ENCODE assay signal across 8 cellular contexts in genomic region chr2:55233658-55233940, GRCh38. TPM values are rescaled to one million over a fixed set of nuclear protein-coding genes. Genes with fewer than 3 reads are reported as not detected.
DNase-seq lines count a peak whose midpoint lies in the region; ATAC-seq and TF ChIP-seq lines count a peak whose summit lies in the region.

No MANE protein-coding gene starts in this region.

- H3K9me2 ChIP-seq in GM23248 (ENCODE audit: insufficient read depth), result no peaks in the 10 kb centered on the region

- no peak overlapping the region for H2AFZ ChIP-seq in GM23248

- in situ Hi-C loops in GM23248 (cut with MboI), result no loop called here
- in situ Hi-C loops in gastrocnemius medialis (cut with MboI; ENCODE audit: low sequenced_read_pairs in 4 of 4), result no loop called here

- intact Hi-C loops in gastrocnemius medialis (cut with DNase I; ENCODE audit: low total_unique reads), result loop anchor here (2.0 to 10.0 kb wide), 5 partner anchors 184 to 381 kb away; partner anchors contain the start of genes CCDC88A and PPP4R3B

- TF ChIP-seq CTCF in WERI-Rb-1 (IDR thresholded peaks at IDR 0.05; ENCODE audit: low read depth, low read length), result no peak
- TF ChIP-seq CTCF in foreskin keratinocyte (conservative IDR thresholded peaks at IDR 0.05), result no peak
- TF ChIP-seq CTCF in gastrocnemius medialis (IDR thresholded peaks at IDR 0.05 in 4 of 5, conservative IDR thresholded peaks at IDR 0.05 in 1 of 5), result no peak

- no peak for DNase-seq in GM23248
- no peak for DNase-seq in WERI-Rb-1
- no peak for DNase-seq in foreskin keratinocyte
- no peak for DNase-seq in gastrocnemius medialis
- no peak for DNase-seq in HuH-7 (ENCODE audit: low spot score)

- H3K36me3 ChIP-seq in GM23248 (ENCODE audit: low read depth) (peaks cover 37% of the 10 kb centered on the region), WERI-Rb-1 (peaks cover 53% of the 10 kb centered on the region), gastrocnemius medialis (peaks cover 0 to 50% of the 10 kb centered on the region in 2 donors)

- H3K79me2 ChIP-seq in GM23248 (ENCODE audit: insufficient read depth), result peaks cover 72% of the 10 kb centered on the region

- no peak for ATAC-seq in foreskin keratinocyte
- ATAC-seq in gastrocnemius medialis, result no peak
- no peak for ATAC-seq in HG02759 (IDR thresholded peaks at IDR 0.05; ENCODE audit: unreplicated experiment)
- no peak for ATAC-seq in HG02678 (IDR thresholded peaks at IDR 0.05; ENCODE audit: unreplicated experiment)
- no peak for ATAC-seq in GM18498 (IDR thresholded peaks at IDR 0.05; ENCODE audit: unreplicated experiment)

- H3K27ac ChIP-seq in GM23248 (peak overlapping the region; percentile 94; the same call in 1 of the 2 replicates), WERI-Rb-1 (no peak overlapping the region), foreskin keratinocyte (peak overlapping the region; percentile 100), gastrocnemius medialis (peak overlapping the region; percentile 89 to 96 (median 92))

- H4K20me1 ChIP-seq in GM23248 (ENCODE audit: insufficient read depth), result no peaks in the 10 kb centered on the region

- peaks cover 23% of the 10 kb centered on the region for H3K4me1 ChIP-seq in GM23248 (ENCODE audit: insufficient read depth)
- peaks cover 7% of the 10 kb centered on the region for H3K4me1 ChIP-seq in foreskin keratinocyte
- peaks cover 23 to 24% of the 10 kb centered on the region in 2 donors for H3K4me1 ChIP-seq in gastrocnemius medialis

- H3K27me3 ChIP-seq in GM23248 (replicated peaks; ENCODE audit: insufficient read depth) (no peaks in the 10 kb centered on the region), WERI-Rb-1 (ENCODE audit: insufficient read depth, low read depth, severe bottlenecking) (no peaks in the 10 kb centered on the region), foreskin keratinocyte (no peaks in the 10 kb centered on the region), gastrocnemius medialis (no peaks in the 10 kb centered on the region)

- H3K9me3 ChIP-seq in GM23248 (ENCODE audit: low read depth) (no peaks in the 10 kb centered on the region), WERI-Rb-1 (ENCODE audit: severe bottlenecking) (no peaks in the 10 kb centered on the region), gastrocnemius medialis (no peaks in the 10 kb centered on the region)

- peaks cover 44% of the 10 kb centered on the region for H3F3A ChIP-seq in GM23248 (ENCODE audit: insufficient read depth)

- H3K9ac ChIP-seq in GM23248, result peak overlapping the region; percentile 98

- TF ChIP-seq POLR2A in gastrocnemius medialis (IDR thresholded peaks at IDR 0.05), result no peak

- H3K4me2 ChIP-seq in GM23248 (ENCODE audit: unreplicated experiment), result peak overlapping the region; percentile 94

- WGBS in GM23248 (ENCODE audit: low coverage in 1 of 2, low lambda C conversion rate in 2 of 2, missing lambda C conversion rate in 2 of 2), 2 experiments, result 74 to 78% methylated on average over 7 of the region's 7 CpGs

- H3K4me3 ChIP-seq in GM23248, result peak overlapping the region; percentile 100
- peak overlapping the region; percentile 82 for H3K4me3 ChIP-seq in WERI-Rb-1 (ENCODE audit: low read depth, low read length)
- H3K4me3 ChIP-seq in gastrocnemius medialis, result peak overlapping the region; percentile 72 to 96 (median 87)

RNA-seq across cellular contexts. Expression of gene RPS27A, which starts 1.1 kb away (rescaled TPM):
- 1,113 and 1,144 TPM in 2 replicates for total RNA-seq in GM23248 (2014; rRNA removed; shearing (Covaris generic))
- polyA plus RNA-seq in GM23248 (2016; fragmentation: Nextera tagmentation; extraction: Ambion mirVana) (775 TPM in 2 replicates), foreskin keratinocyte (2,319 and 2,387 TPM in 2 replicates)
- total RNA-seq in foreskin keratinocyte (1,417 and 1,462 TPM in 2 replicates), gastrocnemius medialis (1,000 to 10,000 TPM in 1 of 4 donors, 100 to 1,000 TPM in 3; 884 to 1,266 (median 965) TPM)

RNA-seq across cellular contexts. Expression of gene CLHC1, which starts 1.5 kb away (rescaled TPM):
- total RNA-seq in GM23248 (2014; rRNA removed; shearing (Covaris generic)), result 1.3 and 1.6 TPM in 2 replicates
- 5.2 and 5.6 TPM in 2 replicates for polyA plus RNA-seq in GM23248 (2016; fragmentation: Nextera tagmentation; extraction: Ambion mirVana)
- 5.7 and 6.0 TPM in 2 replicates for total RNA-seq in foreskin keratinocyte
- 2.1 and 2.7 TPM in 2 replicates for polyA plus RNA-seq in foreskin keratinocyte
- 1 to 10 TPM in 1 of 4 donors, under 1 TPM in 2, not detected in 1; 0.46 to 4.9 (median 0.85) TPM for total RNA-seq in gastrocnemius medialis

RNA-seq across cellular contexts. Expression of gene MTIF2, which starts 35.4 kb away (rescaled TPM):
- total RNA-seq in GM23248 (2014; rRNA removed; shearing (Covaris generic)), result 22.3 and 23.3 TPM in 2 replicates
- polyA plus RNA-seq in GM23248 (2016; fragmentation: Nextera tagmentation; extraction: Ambion mirVana), result 17.2 and 19.1 TPM in 2 replicates
- total RNA-seq in foreskin keratinocyte, result 42.0 and 45.7 TPM in 2 replicates
- polyA plus RNA-seq in foreskin keratinocyte, result 17.7 and 21.6 TPM in 2 replicates
- 10 to 100 TPM; 23.0 to 42.5 (median 34.7) TPM for total RNA-seq in gastrocnemius medialis
